ENCODE assay signal across 18 cellular contexts in genomic region chr2:186569906-186570305, GRCh38. TPM values are rescaled to one million over a fixed set of nuclear protein-coding genes. Genes with fewer than 3 reads are reported as not detected.
DNase-seq lines count a peak whose midpoint lies in the region; ATAC-seq, FAIRE-seq and TF ChIP-seq lines count a peak whose summit lies in the region.
"Had no signal": no experiment of that assay in that cellular context is flagged by ENCODE, and none has a peak within 500 bp of the region (broad histone marks: within the 10 kb centered on the region; RNA-seq: fewer than 3 reads in every experiment).

No MANE protein-coding gene starts in this region.

- no TSS peak for BruUV-seq in PC-9 (replicated peaks; lab: Mats Ljungman, UMichigan)

- H4K20me1 ChIP-seq in PC-9 (ENCODE audit: insufficient read depth): no peaks in the 10 kb centered on the region

- H3K27ac ChIP-seq in PC-9 (peak overlapping the region; percentile 75), small intestine (ENCODE audit: low read depth in 1 of 2, low read length in 1 of 2) (no peak overlapping the region), RWPE1 (no peak overlapping the region)
- H3K27ac ChIP-seq: heart right ventricle, ovary, upper lobe of left lung had no signal

- TF ChIP-seq CTCF in PC-9 (conservative IDR thresholded peaks at IDR 0.05) (no peak), RWPE1 (conservative IDR thresholded peaks at IDR 0.05; ENCODE audit: low read depth) (no peak)

- POLR2A ChIA-PET in PC-9 (lab: Charles Lee; ENCODE audit: unreplicated experiment): interaction anchor here (0.6 to 1.0 kb wide), 3 partner anchors 20 to 42 kb away, joined by 4 to 7 read pairs (median 4); partner anchors contain the start of gene ITGAV
- POLR2A ChIA-PET in RWPE1 (lab: Yijun Ruan, JAX; ENCODE audit: low non-redundant PET): no interaction called here

- no peak for FAIRE-seq in small intestine (lab: Jason Lieb, UNC)
- FAIRE-seq: bronchial epithelial cell had no signal

- H3K27me3 ChIP-seq in PC-9 (ENCODE audit: insufficient read depth, low read depth): no peaks in the 10 kb centered on the region
- no peaks in the 10 kb centered on the region for H3K27me3 ChIP-seq in small intestine (ENCODE audit: control insufficient read depth in 2 of 2, insufficient read depth in 2 of 2, low read length in 2 of 2)
- H3K27me3 ChIP-seq: heart right ventricle, ovary, upper lobe of left lung had no signal

- ATAC-seq in GM18520 (IDR thresholded peaks at IDR 0.05; ENCODE audit: unreplicated experiment): no peak
- ATAC-seq: activated CD8-positive, alpha-beta T cell treated with anti-CD3 and anti-CD28 coated beads for 36 hours; heart right ventricle had no signal

- H3K4me2 ChIP-seq in PC-9: peak overlapping the region; percentile 53

- no peaks in the 10 kb centered on the region for H3K79me2 ChIP-seq in PC-9 (ENCODE audit: low read depth)

- H3K9me3 ChIP-seq in PC-9 (ENCODE audit: insufficient read depth, low read depth) (0 out of 2 replicates have a peak, but pooled peaks cover 3% of the 10 kb centered on the region), small intestine (ENCODE audit: control insufficient read depth, low read depth) (no peaks in the 10 kb centered on the region)
- H3K9me3 ChIP-seq: Caco-2, heart right ventricle, ovary, upper lobe of left lung had no signal

- H3K4me3 ChIP-seq in PC-9 (no peak overlapping the region), small intestine (ENCODE audit: low read depth in 1 of 2, low read length in 2 of 2) (no peak overlapping the region)
- H3K4me3 ChIP-seq: heart right ventricle, lung, ovary, upper lobe of left lung had no signal

- H2AFZ ChIP-seq in PC-9: no peak overlapping the region

- CTCF ChIA-PET in PC-9 (lab: Charles Lee): no interaction called here
- CTCF ChIA-PET in RWPE1 (lab: Yijun Ruan, JAX): no interaction called here

- H3K9me2 ChIP-seq in PC-9 (ENCODE audit: insufficient read depth): no peaks in the 10 kb centered on the region

- DNase-seq in NCI-H2227 treated with DMSO at 0.1 percent for 48 hours (lab: John Stamatoyannopoulos, UW) (peak; percentile 22), NCI-H2227 (lab: John Stamatoyannopoulos, UW; ENCODE audit: unreplicated experiment) (no peak), PC-9 (peak in 1 of 2 experiments; percentile 70), islet precursor cell (peak; percentile 76), small intestine (peak; percentile 16), RWPE1 (ENCODE audit: low spot score) (no peak), NCI-H524 treated with DMSO at 0.1 percent for 48 hours (lab: John Stamatoyannopoulos, UW) (no peak)
- DNase-seq: activated CD8-positive, alpha-beta T cell treated with anti-CD3 and anti-CD28 coated beads for 36 hours; activated gamma-delta T cell treated with Interleukin-2 at 50 U/mL for 16 hours; Caco-2; erythroblast; heart right ventricle; NCI-H2107; ovary; upper lobe of left lung had no signal

- intact Hi-C loops in PC-9 (cut with micrococcal nuclease; ENCODE audit: unreplicated experiment): loop anchor here (10.0 kb wide), 1 partner anchor 975 kb away; no protein-coding TSS in a partner anchor

- peaks cover 15% of the 10 kb centered on the region; the same call in 1 of the 2 replicates for H3F3A ChIP-seq in PC-9 (ENCODE audit: insufficient read depth, low read depth)

- 24 to 46% (median 35%) methylated on average over 2 of the region's 2 CpGs for WGBS in small intestine, 3 donors

- H3K36me3 ChIP-seq in PC-9 (ENCODE audit: low read depth): no peaks in the 10 kb centered on the region
- H3K36me3 ChIP-seq in small intestine (ENCODE audit: control insufficient read depth in 2 of 2, insufficient read depth in 2 of 2, low read length in 2 of 2): no peaks in the 10 kb centered on the region
- H3K36me3 ChIP-seq: heart right ventricle, ovary, upper lobe of left lung had no signal

- H3K4me1 ChIP-seq in PC-9 (replicated peaks; ENCODE audit: insufficient read depth) (peaks cover 18% of the 10 kb centered on the region), small intestine (ENCODE audit: control insufficient read depth in 2 of 2, insufficient read depth in 1 of 2, low read depth in 1 of 2, low read length in 1 of 2) (peaks cover 0 to 4% of the 10 kb centered on the region in 2 donors)

RNA-seq across cellular contexts. Expression of gene ITGAV, which starts 19.9 kb away (rescaled TPM):
- 25.0 and 28.0 TPM in 2 replicates for total RNA-seq in PC-9 (2021)
- 1 to 10 TPM; 4.0 to 9.6 (median 5.1) TPM for polyA plus RNA-seq in small intestine

Comparison
In these comparisons a context has a peak if more than half of its experiments do, and no peak if none do; other contexts are left out.
1. DNase-seq: peak in NCI-H2227 treated with DMSO at 0.1 percent for 48 hours (single experiment), islet precursor cell (single experiment) and small intestine (single experiment); none in NCI-H2227 (single experiment), RWPE1 (single experiment) and NCI-H524 treated with DMSO at 0.1 percent for 48 hours (single experiment).